Comparison of ENCODE assay signal across 8 cellular contexts in the genomic region with DNA sequence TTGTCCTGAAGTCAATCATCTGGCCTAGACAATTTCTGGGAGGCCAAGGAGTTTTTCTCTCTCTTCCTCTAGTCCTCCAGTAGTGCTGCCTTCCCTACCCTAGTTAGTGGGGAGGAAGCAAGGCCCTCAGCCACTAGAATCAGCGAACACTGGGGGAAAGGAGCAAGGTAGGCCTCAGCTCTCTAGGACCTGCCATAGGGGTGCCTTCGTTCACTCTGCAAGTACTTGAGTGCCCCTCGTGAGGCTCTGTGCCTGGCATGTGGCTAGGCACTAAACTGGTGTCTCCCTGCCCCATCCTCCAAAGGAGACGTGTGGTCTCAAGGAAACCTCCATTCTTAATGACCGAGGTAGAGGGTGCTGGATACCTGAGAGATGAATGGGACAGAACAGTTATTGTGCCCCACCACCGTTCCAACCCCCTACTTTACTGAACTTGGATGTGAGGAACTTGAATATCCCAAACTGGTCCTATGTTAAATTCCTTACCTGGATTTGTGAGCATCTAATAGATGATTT. TPM values are rescaled to one million over a fixed set of nuclear protein-coding genes. Genes with fewer than 3 reads are reported as not detected.
DNase-seq lines count a peak whose midpoint lies in the region; ATAC-seq, FAIRE-seq and TF ChIP-seq lines count a peak whose summit lies in the region.
"Had no signal": no experiment of that assay in that cellular context is flagged by ENCODE, and none has a peak within 500 bp of the region (broad histone marks: within the 10 kb centered on the region; RNA-seq: fewer than 3 reads in every experiment).

No MANE protein-coding gene starts in this region.

- TF ChIP-seq POLR2A in HCT116 (IDR thresholded peaks at IDR 0.05; ENCODE audit: borderline replicate concordance, extremely low read depth, insufficient read depth, insufficient read length) (no peak), Peyer's patch (IDR thresholded peaks at IDR 0.05) (no peak)

- H3K4me2 ChIP-seq in HCT116 (ENCODE audit: low read length) = peak overlapping the region; percentile 90

- H3K27me3 ChIP-seq in HCT116 (ENCODE audit: insufficient read depth, low read length) = no peaks in the 10 kb centered on the region
- H3K27me3 ChIP-seq in Peyer's patch = no peaks in the 10 kb centered on the region
- no peaks in the 10 kb centered on the region for H3K27me3 ChIP-seq in effector memory CD4-positive, alpha-beta T cell (replicated peaks; ENCODE audit: control insufficient read depth, insufficient read depth, low read length, poor library complexity, severe bottlenecking)
- H3K27me3 ChIP-seq in small intestine (ENCODE audit: control insufficient read depth in 2 of 2, insufficient read depth in 2 of 2, low read length in 2 of 2) = no peaks in the 10 kb centered on the region

- TF ChIP-seq CTCF in HCT116 (IDR thresholded peaks at IDR 0.05 in 2 of 3, conservative IDR thresholded peaks at IDR 0.05 in 1 of 3; ENCODE audit: borderline replicate concordance in 1 of 3, insufficient read depth in 1 of 3, low read depth in 2 of 3, low read length in 2 of 3) (no peak), Peyer's patch (IDR thresholded peaks at IDR 0.05) (no peak)

- TF ChIP-seq RAD21 in HCT116 (IDR thresholded peaks at IDR 0.05; ENCODE audit: low read depth) = no peak

- H2AFZ ChIP-seq in HCT116 (ENCODE audit: low read depth, low read length, poor library complexity, severe bottlenecking) = no peak overlapping the region

- H3K27ac ChIP-seq in HCT116 (ENCODE audit: low read depth, low read length) = peak overlapping the region; percentile 70; the same call in 1 of the 2 replicates
- peak overlapping the region; percentile 74 to 96 (median 89) for H3K27ac ChIP-seq in Peyer's patch
- H3K27ac ChIP-seq in effector memory CD4-positive, alpha-beta T cell (ENCODE audit: insufficient read depth, low read length, poor library complexity, severe bottlenecking) = peak overlapping the region; percentile 94
- H3K27ac ChIP-seq in small intestine (ENCODE audit: low read depth in 1 of 2, low read length in 1 of 2) = peak overlapping the region; percentile 57 to 79

- H3K4me3 ChIP-seq in HCT116 (replicated peaks in 1 of 2; ENCODE audit: low read depth in 1 of 2, low read length in 2 of 2) = peak overlapping the region; percentile 84 to 94
- peak overlapping the region; percentile 58 to 75 (median 59) for H3K4me3 ChIP-seq in Peyer's patch
- H3K4me3 ChIP-seq in effector memory CD4-positive, alpha-beta T cell (ENCODE audit: insufficient read depth, low read depth, low read length, poor library complexity, severe bottlenecking) = peak overlapping the region; percentile 91
- H3K4me3 ChIP-seq in small intestine (ENCODE audit: low read depth in 1 of 2, low read length in 2 of 2) = peak overlapping the region; percentile 43 to 55

- intact Hi-C loops in HCT116 (cut with micrococcal nuclease) = no loop called here

- no peak for FAIRE-seq in small intestine (lab: Jason Lieb, UNC)

- H3K9ac ChIP-seq in HCT116 (ENCODE audit: low read length) = peak overlapping the region; percentile 91

- RAD21 ChIA-PET in HCT116 (lab: Charles Lee; ENCODE audit: low non-redundant PET in 1 of 2, low total read pairs in 2 of 2, uncharacterized antibody in 2 of 2, unreplicated experiment in 2 of 2) = interaction anchor here in 1 of 2 experiments (1.0 kb wide), 1 partner anchor 151 kb away, joined by 5 read pairs; no protein-coding TSS in a partner anchor

- no peaks in the 10 kb centered on the region for H4K20me1 ChIP-seq in HCT116 (ENCODE audit: insufficient read depth)

- no peaks in the 10 kb centered on the region for H3K9me2 ChIP-seq in HCT116 (ENCODE audit: insufficient read depth)

- peaks cover 21 to 48% of the 10 kb centered on the region in 2 experiments for H3K4me1 ChIP-seq in HCT116 (ENCODE audit: control insufficient read depth in 1 of 2, insufficient read depth in 2 of 2, low read length in 2 of 2)
- peaks cover 4 to 34% (median 18%) of the 10 kb centered on the region in 4 donors for H3K4me1 ChIP-seq in Peyer's patch
- peaks cover 50% of the 10 kb centered on the region for H3K4me1 ChIP-seq in effector memory CD4-positive, alpha-beta T cell (ENCODE audit: control insufficient read depth, insufficient read depth, low read length, poor library complexity, severe bottlenecking)
- H3K4me1 ChIP-seq in small intestine (ENCODE audit: control insufficient read depth in 2 of 2, insufficient read depth in 1 of 2, low read depth in 1 of 2, low read length in 1 of 2) = peaks cover 0 to 4% of the 10 kb centered on the region in 2 donors

- POLR2A ChIA-PET in HCT116 (lab: Charles Lee) = no interaction called here

- DNase-seq in HCT116 (ENCODE audit: low read depth, low spot score) = no peak
- DNase-seq in Peyer's patch = peak in 1 of 3 donors; percentile 48
- no peak for DNase-seq in effector memory CD4-positive, alpha-beta T cell
- DNase-seq in small intestine = no peak
- DNase-seq in iPS-NIHi7 (ENCODE audit: extremely low spot score) = no peak
- no peak for DNase-seq in cerebellar nuclear complex (lab: John Stamatoyannopoulos, UW)
- DNase-seq: NCI-H69 had no signal

- ATAC-seq in HCT116 (no peak), HG02588 (IDR thresholded peaks at IDR 0.05; ENCODE audit: unreplicated experiment) (no peak)

- WGBS in small intestine, 3 donors = 74 to 85% (median 82%) methylated on average over 6 of the region's 6 CpGs

- H3K9me3 ChIP-seq in HCT116 (ENCODE audit: control insufficient read depth in 1 of 2, insufficient read depth in 1 of 2, low read depth in 1 of 2, low read length in 2 of 2) = no peaks in the 10 kb centered on the region
- H3K9me3 ChIP-seq in Peyer's patch = no peaks in the 10 kb centered on the region
- no peaks in the 10 kb centered on the region for H3K9me3 ChIP-seq in effector memory CD4-positive, alpha-beta T cell (ENCODE audit: control insufficient read depth, low read length)
- no peaks in the 10 kb centered on the region for H3K9me3 ChIP-seq in small intestine (ENCODE audit: control insufficient read depth, low read depth)

- H3K79me2 ChIP-seq in HCT116 (ENCODE audit: insufficient read depth, low read length) = peaks cover 17% of the 10 kb centered on the region; the same call in 1 of the 2 replicates

- CTCF ChIA-PET in HCT116 (lab: Charles Lee) = interaction anchor here (1.5 to 3.8 kb wide), 2 partner anchors 151 to 169 kb away, joined by 4 to 46 read pairs; a partner anchor contains a TSS

- H3K36me3 ChIP-seq in HCT116 (ENCODE audit: control insufficient read depth in 1 of 2, insufficient read depth in 2 of 2, low read length in 2 of 2) (peaks cover 7 to 10% of the 10 kb centered on the region in 2 experiments; a peak in 3 of 4 replicates), Peyer's patch (peaks cover 0 to 14% (median 0%) of the 10 kb centered on the region in 3 donors), small intestine (ENCODE audit: control insufficient read depth in 2 of 2, insufficient read depth in 2 of 2, low read length in 2 of 2) (peaks cover 0 to under 1% of the 10 kb centered on the region in 2 donors)
- H3K36me3 ChIP-seq in effector memory CD4-positive, alpha-beta T cell (ENCODE audit: control insufficient read depth, insufficient read depth, low read length) = peaks cover 16% of the 10 kb centered on the region

- BruUV-seq in HCT116 (replicated peaks; lab: Mats Ljungman, UMichigan) = no TSS peak

TF ChIP-seq in HCT116, 20 proteins besides CTCF, POLR2A, EP300 and RAD21 (continues in another document):
- TF ChIP-seq ELF1 (IDR thresholded peaks at IDR 0.05; ENCODE audit: borderline replicate concordance, low read depth) (no peak), YY1 (IDR thresholded peaks at IDR 0.05; ENCODE audit: extremely low read depth, insufficient replicate concordance, low read depth, low read length) (no peak), EGR1 (IDR thresholded peaks at IDR 0.05; ENCODE audit: low read depth) (no peak), EZH2 (IDR thresholded peaks at IDR 0.05) (no peak), SP1 (IDR thresholded peaks at IDR 0.05; ENCODE audit: low read depth) (no peak), ZNF274 (IDR thresholded peaks at IDR 0.05; ENCODE audit: low read depth, low read length) (no peak), JUND (IDR thresholded peaks at IDR 0.05) (no peak), SIN3A (IDR thresholded peaks at IDR 0.05; ENCODE audit: low read depth) (no peak), POLR2AphosphoS5 (IDR thresholded peaks at IDR 0.05; ENCODE audit: low read depth, low read length) (no peak), CEBPB (IDR thresholded peaks at IDR 0.05; ENCODE audit: low read depth) (no peak), SRF (IDR thresholded peaks at IDR 0.05; ENCODE audit: low read depth) (no peak)
- TF ChIP-seq, protein P1, sequence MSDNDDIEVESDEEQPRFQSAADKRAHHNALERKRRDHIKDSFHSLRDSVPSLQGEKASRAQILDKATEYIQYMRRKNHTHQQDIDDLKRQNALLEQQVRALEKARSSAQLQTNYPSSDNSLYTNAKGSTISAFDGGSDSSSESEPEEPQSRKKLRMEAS (IDR thresholded peaks at IDR 0.05) = no peak
- TF ChIP-seq, protein P2, sequence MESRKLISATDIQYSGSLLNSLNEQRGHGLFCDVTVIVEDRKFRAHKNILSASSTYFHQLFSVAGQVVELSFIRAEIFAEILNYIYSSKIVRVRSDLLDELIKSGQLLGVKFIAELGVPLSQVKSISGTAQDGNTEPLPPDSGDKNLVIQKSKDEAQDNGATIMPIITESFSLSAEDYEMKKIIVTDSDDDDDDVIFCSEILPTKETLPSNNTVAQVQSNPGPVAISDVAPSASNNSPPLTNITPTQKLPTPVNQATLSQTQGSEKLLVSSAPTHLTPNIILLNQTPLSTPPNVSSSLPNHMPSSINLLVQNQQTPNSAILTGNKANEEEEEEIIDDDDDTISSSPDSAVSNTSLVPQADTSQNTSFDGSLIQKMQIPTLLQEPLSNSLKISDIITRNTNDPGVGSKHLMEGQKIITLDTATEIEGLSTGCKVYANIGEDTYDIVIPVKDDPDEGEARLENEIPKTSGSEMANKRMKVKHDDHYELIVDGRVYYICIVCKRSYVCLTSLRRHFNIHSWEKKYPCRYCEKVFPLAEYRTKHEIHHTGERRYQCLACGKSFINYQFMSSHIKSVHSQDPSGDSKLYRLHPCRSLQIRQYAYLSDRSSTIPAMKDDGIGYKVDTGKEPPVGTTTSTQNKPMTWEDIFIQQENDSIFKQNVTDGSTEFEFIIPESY (IDR thresholded peaks at IDR 0.05; ENCODE audit: extremely low read depth, insufficient replicate concordance, low read length) = no peak

RNA-seq across cellular contexts. Expression of a gene that starts 1.1 kb away (rescaled TPM):
- total RNA-seq in HCT116 (2021; ENCODE audit: unreplicated experiment) (40.4 TPM), Peyer's patch (10 to 100 TPM; 11.0 to 85.8 (median 21.5) TPM)
- 43.4 and 50.8 TPM in 2 replicates for polyA plus RNA-seq in HCT116 (2012)
- polyA plus RNA-seq in small intestine = 10 to 100 TPM in 1 of 3 donors, 1 to 10 TPM in 2; 4.7 to 16.2 (median 9.5) TPM

RNA-seq across cellular contexts. Expression of a gene that starts 39.1 kb away (rescaled TPM):
- total RNA-seq in HCT116 (2021; ENCODE audit: unreplicated experiment) (47.5 TPM), Peyer's patch (100 to 1,000 TPM in 1 of 4 donors, 10 to 100 TPM in 3; 26.3 to 182 (median 54.8) TPM)
- 40.7 and 42.9 TPM in 2 replicates for polyA plus RNA-seq in HCT116 (2012)
- 10 to 100 TPM; 16.2 to 24.8 (median 24.0) TPM for polyA plus RNA-seq in small intestine

RNA-seq across cellular contexts. Expression of a gene that starts 43.7 kb away (rescaled TPM):
- total RNA-seq in HCT116 (2021; ENCODE audit: unreplicated experiment) (38.4 TPM), Peyer's patch (10 to 100 TPM; 24.8 to 67.9 (median 45.4) TPM)
- 49.8 and 55.1 TPM in 2 replicates for polyA plus RNA-seq in HCT116 (2012)
- polyA plus RNA-seq in small intestine = 10 to 100 TPM in 2 of 3 donors, 1 to 10 TPM in 1; 7.8 to 14.7 (median 13.0) TPM
